In genomic region chr10:130188195-130189175, GRCh38 we compare ENCODE assay signal across 17 cellular contexts.
"Had no signal": no experiment of that assay in that cellular context is flagged by ENCODE, and none has a peak within 500 bp of the region (broad histone marks: within the 10 kb centered on the region; RNA-seq: fewer than 3 reads in every experiment).

No MANE protein-coding gene starts in this region.

- ATAC-seq: body of pancreas; effector memory CD8-positive, alpha-beta T cell; lower lobe of right lung; stimulated activated naive CD8-positive, alpha-beta T cell treated with anti-CD3 and anti-CD28 coated beads, Interleukin-15, Interleukin-2, amounts not matched to agents 100 U/mL and 50 U/mL, for 24 hours; WTC11 had no signal

- H3K4me3 ChIP-seq: body of pancreas, lower lobe of right lung had no signal

- H3K9me3 Mint-ChIP-seq: activated T-helper 2 cell treated with anti-CD3 and anti-CD28 coated beads, Interferon-gamma antibody, Interleukin-2, Interleukin-4, amounts not matched to agents 10 μg/mL and 5 μg/mL and 100 μg/mL, durations not matched to agents 14 hours and 24 hours and 36 hours; dendritic cell treated with granulocyte-macrophage colony-stimulating factor and Interleukin-4, amounts not matched to agents 40 ng/mL and 50 ng/mL, for 4 days; effector memory CD8-positive, alpha-beta T cell; naive B cell; T-helper 1 cell treated with Interleukin-12 subunit alpha and Interleukin-12 subunit beta and Interleukin-4 antibody, amounts not matched to agents 30 μg/mL and 1 μg/mL, for 36 hours; WTC11 had no signal

- H3K4me1 Mint-ChIP-seq: WTC11 had no signal

- H3K4me3 Mint-ChIP-seq: dendritic cell treated with granulocyte-macrophage colony-stimulating factor and Interleukin-4, amounts not matched to agents 40 ng/mL and 50 ng/mL, for 4 days; T-helper 1 cell treated with Interleukin-12 subunit alpha and Interleukin-12 subunit beta and Interleukin-4 antibody, amounts not matched to agents 30 μg/mL and 1 μg/mL, for 36 hours; WTC11 had no signal

- H3K27ac Mint-ChIP-seq: activated T-helper 2 cell treated with anti-CD3 and anti-CD28 coated beads, Interferon-gamma antibody, Interleukin-2, Interleukin-4, amounts not matched to agents 10 μg/mL and 5 μg/mL and 100 μg/mL, durations not matched to agents 14 hours and 24 hours and 36 hours; dendritic cell treated with granulocyte-macrophage colony-stimulating factor and Interleukin-4, amounts not matched to agents 40 ng/mL and 50 ng/mL, for 4 days; T-helper 1 cell treated with Interleukin-12 subunit alpha and Interleukin-12 subunit beta and Interleukin-4 antibody, amounts not matched to agents 30 μg/mL and 1 μg/mL, for 36 hours; WTC11 had no signal

- H3K27ac ChIP-seq: body of pancreas, lower lobe of right lung had no signal

- H3K9me3 ChIP-seq: body of pancreas, lower lobe of right lung had no signal

- H3K27me3 ChIP-seq: body of pancreas had no signal

- DNase-seq: activated CD4-positive, alpha-beta T cell treated with anti-CD3 and anti-CD28 coated beads for 48 hours; activated CD8-positive, alpha-beta memory T cell treated with anti-CD3 and anti-CD28 coated beads for 24 hours; activated naive CD4-positive, alpha-beta T cell treated with anti-CD3 and anti-CD28 coated beads, Interleukin-2, amount 50 U/mL, for 16 hours; activated T-cell treated with anti-CD3 and anti-CD28 coated beads for 4 hours; body of pancreas; effector memory CD8-positive, alpha-beta T cell; erythroblast; hippocampal formation; lower lobe of right lung; nucleus accumbens; stimulated activated CD4-positive, alpha-beta T cell treated with anti-CD3 and anti-CD28 coated beads, Interleukin-12 subunit alpha, Interleukin-12 subunit beta, amount 100 ng/mL, for 4 hours; stimulated activated naive CD8-positive, alpha-beta T cell treated with anti-CD3 and anti-CD28 coated beads, Interleukin-15, Interleukin-2, amounts not matched to agents 100 U/mL and 50 U/mL, for 24 hours had no signal
